ENCODE assay signal across 19 cellular contexts in the genomic region with DNA sequence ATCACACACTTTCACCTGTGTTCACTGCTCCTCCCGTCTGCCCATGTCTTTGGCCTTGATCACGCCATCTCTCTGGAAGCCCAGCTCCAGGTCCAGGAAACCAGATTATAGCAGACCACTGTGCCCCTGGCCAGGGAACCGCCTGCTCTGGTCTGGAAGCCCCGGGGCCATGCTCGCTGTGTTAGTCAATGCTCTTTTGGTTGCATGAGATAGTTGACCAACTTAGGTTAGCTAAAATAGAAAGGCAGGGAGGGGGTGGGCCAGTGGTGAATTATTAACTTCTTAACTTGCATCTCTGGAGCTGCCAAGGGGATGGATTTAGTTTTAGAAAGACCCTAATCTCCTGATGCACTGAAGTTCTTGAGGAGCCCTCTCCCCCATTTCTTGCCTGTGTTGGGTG.
A peak's percentile ranks its signal among the peaks of the same experiment; 100 is the strongest.
DNase-seq lines count a peak whose midpoint lies in the region; ATAC-seq and TF ChIP-seq lines count a peak whose summit lies in the region.
"Had no signal": no experiment of that assay in that cellular context is flagged by ENCODE, and none has a peak within 500 bp of the region (broad histone marks: within the 10 kb centered on the region; RNA-seq: fewer than 3 reads in every experiment).

No MANE protein-coding gene starts in this region.

- no peak overlapping the region for H3K23ac ChIP-seq in H9 (ENCODE audit: insufficient read length, low read depth, low read length)

- no peak overlapping the region for H3K4me2 ChIP-seq in H9 (ENCODE audit: insufficient read depth, insufficient read length, low read length)

- DNase-seq in HuH-7 (ENCODE audit: low spot score) (peak; percentile 37), RWPE2 (ENCODE audit: low spot score) (no peak), right lobe of liver (no peak), NCI-H82 (lab: John Stamatoyannopoulos, UW) (no peak), H9 (no peak), NCI-H526 treated with DMSO at 0.1 percent for 48 hours (lab: John Stamatoyannopoulos, UW) (no peak)
- DNase-seq: CD4-positive, CD25-positive, alpha-beta regulatory T cell; DMS79; KG1; NCI-H1092 treated with DMSO at 0.1 percent for 48 hours; NCI-H1436 treated with DMSO at 0.1 percent for 48 hours; NCI-H1930; NCI-H2227 treated with DMSO at 0.1 percent for 48 hours; NCI-H510A treated with DMSO at 0.1 percent for 48 hours; NCI-H774; SHP77; SW 1271 had no signal

- no peak for TF ChIP-seq POLR2A in right lobe of liver (IDR thresholded peaks at IDR 0.05)

- no peak overlapping the region for H3T11ph ChIP-seq in H9 (ENCODE audit: low read length)

- WGBS in right lobe of liver (ENCODE audit: insufficient coverage, low coverage, low lambda C conversion rate, missing lambda C conversion rate) = 60% methylated on average over 4 of the region's 5 CpGs
- WGBS in H9 (ENCODE audit: extremely low coverage, insufficient read length, low lambda C conversion rate) = no CpG with 5 or more reads among the region's 5 CpGs

- H2BK120ac ChIP-seq in H9 (ENCODE audit: low read depth, low read length, poor library complexity, severe bottlenecking) = no peak overlapping the region

- H4K20me1 ChIP-seq in H9 (ENCODE audit: control insufficient read depth, insufficient read depth, insufficient read length) = no peaks in the 10 kb centered on the region

- intact Hi-C loops in right lobe of liver (cut with DNase I) = no loop called here

- H2BK5ac ChIP-seq in H9 (ENCODE audit: insufficient read length, low read length) = no peak overlapping the region

- H3K9me3 ChIP-seq in RWPE2 (ENCODE audit: severe bottlenecking) (no peaks in the 10 kb centered on the region), right lobe of liver (no peaks in the 10 kb centered on the region), stomach smooth muscle (ENCODE audit: control insufficient read depth in 2 of 2, low read length in 2 of 2) (no peaks in the 10 kb centered on the region), H9 (ENCODE audit: control insufficient read depth, low read depth, low read length) (no peaks in the 10 kb centered on the region)

- peaks cover 4 to 20% (median 12%) of the 10 kb centered on the region in 3 experiments; a peak in 3 of 7 replicates for H3K36me3 Mint-ChIP-seq in H9 (ENCODE audit: insufficient read depth in 1 of 3, low read depth in 3 of 3)
- H3K36me3 Mint-ChIP-seq: CD4-positive, CD25-positive, alpha-beta regulatory T cell had no signal

- no peak overlapping the region for H2AK5ac ChIP-seq in H9 (ENCODE audit: insufficient read length, low read length)

- no peaks in the 10 kb centered on the region for H3K79me1 ChIP-seq in H9 (ENCODE audit: insufficient read depth, low read depth, low read length, poor library complexity, severe bottlenecking)

- H3K9ac ChIP-seq in stomach smooth muscle (ENCODE audit: low read length in 2 of 2) (no peak overlapping the region), H9 (ENCODE audit: extremely low read depth, insufficient read length, low read length) (no peak overlapping the region)

- no peaks in the 10 kb centered on the region for H3K36me3 ChIP-seq in RWPE2 (ENCODE audit: low read depth)
- H3K36me3 ChIP-seq in right lobe of liver = no peaks in the 10 kb centered on the region
- no peaks in the 10 kb centered on the region for H3K36me3 ChIP-seq in stomach smooth muscle (ENCODE audit: control insufficient read depth in 2 of 2, insufficient read depth in 2 of 2, low read length in 2 of 2)

- no peak for ATAC-seq in RWPE2 (ENCODE audit: low read depth)
- peak; percentile 22 to 63 (median 60) for ATAC-seq in right lobe of liver

- H3K27ac ChIP-seq in RWPE2 (ENCODE audit: poor library complexity, severe bottlenecking) (peak overlapping the region; percentile 26), right lobe of liver (no peak overlapping the region), stomach smooth muscle (ENCODE audit: low read length) (peak overlapping the region; percentile 84), H9 (ENCODE audit: insufficient read length, low read depth, low read length) (no peak overlapping the region)
- H3K27ac ChIP-seq: SK-N-MC had no signal

- no peaks in the 10 kb centered on the region for H3K9me3 Mint-ChIP-seq in H9
- H3K9me3 Mint-ChIP-seq: CD4-positive, CD25-positive, alpha-beta regulatory T cell had no signal

- no peak overlapping the region for H2BK15ac ChIP-seq in H9 (ENCODE audit: low read depth, low read length)

- H3K4me3 Mint-ChIP-seq in H9 = no peak overlapping the region
- H3K4me3 Mint-ChIP-seq: CD4-positive, CD25-positive, alpha-beta regulatory T cell had no signal

- no peak overlapping the region for H3K27ac Mint-ChIP-seq in H9
- H3K27ac Mint-ChIP-seq: CD4-positive, CD25-positive, alpha-beta regulatory T cell had no signal

- H3K4ac ChIP-seq in H9 (ENCODE audit: low read depth, low read length) = no peak overlapping the region

- no peak overlapping the region for H4K8ac ChIP-seq in H9 (replicated peaks; ENCODE audit: insufficient read length, low read depth, low read length)

- H4K91ac ChIP-seq in H9 (ENCODE audit: insufficient read length, low read depth, low read length) = no peak overlapping the region

- no peak overlapping the region for H3K14ac ChIP-seq in H9 (ENCODE audit: insufficient read depth, low read length)

- no peak overlapping the region for H3K4me3 ChIP-seq in RWPE2 (ENCODE audit: severe bottlenecking)
- H3K4me3 ChIP-seq in right lobe of liver = no peak overlapping the region
- H3K4me3 ChIP-seq in stomach smooth muscle (ENCODE audit: low read length in 2 of 2) = no peak overlapping the region
- H3K4me3 ChIP-seq: SK-N-MC had no signal

- no peak overlapping the region for H2BK12ac ChIP-seq in H9 (ENCODE audit: insufficient read length, low read depth, low read length)

- H3K27me3 ChIP-seq in RWPE2 (ENCODE audit: insufficient read depth, poor library complexity, severe bottlenecking) (no peaks in the 10 kb centered on the region), right lobe of liver (no peaks in the 10 kb centered on the region), stomach smooth muscle (ENCODE audit: control insufficient read depth in 1 of 2, insufficient read depth in 2 of 2, low read length in 2 of 2) (no peaks in the 10 kb centered on the region), H9 (ENCODE audit: insufficient read depth, low read length) (no peaks in the 10 kb centered on the region)

- H3K4me1 Mint-ChIP-seq in H9 = peaks cover 13 to 19% of the 10 kb centered on the region in 2 experiments
- H3K4me1 Mint-ChIP-seq: CD4-positive, CD25-positive, alpha-beta regulatory T cell had no signal

- H3K79me2 ChIP-seq in H9 (ENCODE audit: insufficient read depth, low read length) = no peaks in the 10 kb centered on the region

- H3K56ac ChIP-seq in H9 (ENCODE audit: insufficient read length, low read depth, low read length) = no peak overlapping the region

- H3K18ac ChIP-seq in H9 (ENCODE audit: insufficient read length, low read depth, low read length) = no peak overlapping the region

- H3K27me3 Mint-ChIP-seq in H9 (ENCODE audit: low read depth) = no peaks in the 10 kb centered on the region; the same call in 1 of the 2 replicates
- H3K27me3 Mint-ChIP-seq: CD4-positive, CD25-positive, alpha-beta regulatory T cell had no signal

- TF ChIP-seq CTCF in RWPE2 (IDR thresholded peaks at IDR 0.05; ENCODE audit: poor library complexity, severe bottlenecking) = no peak
- TF ChIP-seq CTCF in right lobe of liver (IDR thresholded peaks at IDR 0.05) = no peak
- no peak for TF ChIP-seq CTCF in H9 (conservative IDR thresholded peaks at IDR 0.05)

- H3K4me1 ChIP-seq in RWPE2 (ENCODE audit: insufficient read depth, poor library complexity, severe bottlenecking) (peaks cover 14% of the 10 kb centered on the region), right lobe of liver (peaks cover 0 to 25% (median 0%) of the 10 kb centered on the region in 4 donors), stomach smooth muscle (ENCODE audit: control insufficient read depth, insufficient read depth, low read length) (peaks cover 44% of the 10 kb centered on the region), H9 (ENCODE audit: insufficient read depth, low read length) (peaks cover 2% of the 10 kb centered on the region; the same call in 1 of the 2 replicates)

- H3K23me2 ChIP-seq in H9 (ENCODE audit: insufficient read length, low read depth, low read length, poor library complexity, severe bottlenecking) = no peaks in the 10 kb centered on the region

- H2BK20ac ChIP-seq in H9 (ENCODE audit: low read depth, low read length, poor library complexity, severe bottlenecking) = no peak overlapping the region

- no peak overlapping the region for H2AFZ ChIP-seq in H9 (ENCODE audit: low read length)

- no peak overlapping the region for H4K5ac ChIP-seq in H9 (ENCODE audit: insufficient read length, low read depth, low read length)

Comparison
In these comparisons a context has a peak if more than half of its experiments do, and no peak if none do; other contexts are left out.
1. H3K27ac ChIP-seq: peak in RWPE2 (single experiment) and stomach smooth muscle (single experiment); none in right lobe of liver (0 of 3) and H9 (single experiment).